Comparison of ENCODE assay signal across 1 cellular context in the genomic region with DNA sequence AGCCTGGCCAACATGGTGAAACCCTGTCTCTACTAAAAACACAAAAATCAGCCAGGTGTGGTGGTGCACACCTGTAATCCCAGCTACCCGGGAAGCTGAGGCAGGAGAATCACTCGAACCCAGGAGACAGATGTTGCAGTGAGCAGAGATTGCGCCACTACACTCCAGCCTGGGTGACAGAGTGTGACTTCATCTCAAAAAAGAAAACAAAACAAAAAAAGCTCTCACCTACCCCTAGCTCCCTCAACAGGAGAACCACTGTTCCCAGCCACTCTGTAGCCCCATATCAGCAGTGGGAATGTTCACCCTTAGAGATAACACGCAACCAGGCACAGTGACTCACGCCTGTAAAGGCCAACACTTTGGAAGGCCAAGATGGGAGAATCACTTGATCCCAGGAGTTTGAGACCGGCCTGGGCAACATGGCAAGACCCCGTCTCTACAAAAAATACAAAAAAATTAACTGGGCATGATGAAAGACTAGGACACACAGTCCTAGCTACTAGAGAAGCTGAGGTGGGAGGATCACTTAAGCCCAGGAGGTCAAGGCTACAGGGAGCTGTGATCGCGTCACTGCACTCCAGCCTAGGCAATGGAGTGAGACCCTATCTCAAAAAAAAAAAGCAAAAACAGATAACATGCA.
TF ChIP-seq lines count a peak whose summit lies in the region.

No MANE protein-coding gene starts in this region.

TF ChIP-seq in K562, 482 proteins besides CTCF, POLR2A, EP300 and RAD21 (continues in another document):
- TF ChIP-seq TCF3 (CRISPR knock-in tag; IDR thresholded peaks at IDR 0.05), result peak; percentile 52
- peak in 1 of 2 experiments; percentile 70; a peak in 2 of 4 replicates for TF ChIP-seq HDAC1 (IDR thresholded peaks at IDR 0.05)
- TF ChIP-seq TARDBP (IDR thresholded peaks at IDR 0.05), result no peak
- TF ChIP-seq MYNN (IDR thresholded peaks at IDR 0.05), result peak; percentile 51; the same call in 1 of the 2 replicates
- TF ChIP-seq MYNN (CRISPR knock-in tag; IDR thresholded peaks at IDR 0.05), result no peak
- TF ChIP-seq L3MBTL2 (IDR thresholded peaks at IDR 0.05), result peak; percentile 12; the same call in 1 of the 2 replicates
- TF ChIP-seq, protein P1, sequence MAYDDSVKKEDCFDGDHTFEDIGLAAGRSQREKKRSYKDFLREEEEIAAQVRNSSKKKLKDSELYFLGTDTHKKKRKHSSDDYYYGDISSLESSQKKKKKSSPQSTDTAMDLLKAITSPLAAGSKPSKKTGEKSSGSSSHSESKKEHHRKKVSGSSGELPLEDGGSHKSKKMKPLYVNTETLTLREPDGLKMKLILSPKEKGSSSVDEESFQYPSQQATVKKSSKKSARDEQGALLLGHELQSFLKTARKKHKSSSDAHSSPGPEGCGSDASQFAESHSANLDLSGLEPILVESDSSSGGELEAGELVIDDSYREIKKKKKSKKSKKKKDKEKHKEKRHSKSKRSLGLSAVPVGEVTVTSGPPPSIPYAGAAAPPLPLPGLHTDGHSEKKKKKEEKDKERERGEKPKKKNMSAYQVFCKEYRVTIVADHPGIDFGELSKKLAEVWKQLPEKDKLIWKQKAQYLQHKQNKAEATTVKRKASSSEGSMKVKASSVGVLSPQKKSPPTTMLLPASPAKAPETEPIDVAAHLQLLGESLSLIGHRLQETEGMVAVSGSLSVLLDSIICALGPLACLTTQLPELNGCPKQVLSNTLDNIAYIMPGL (CRISPR knock-in tag; IDR thresholded peaks at IDR 0.05), result no peak
- 0 out of 2 replicates have a peak, but pooled peaks have one; percentile 33 for TF ChIP-seq SMAD4 (CRISPR knock-in tag; conservative IDR thresholded peaks at IDR 0.05)
- TF ChIP-seq RB1 (IDR thresholded peaks at IDR 0.05; ENCODE audit: low read depth), result no peak
- peak; percentile 95 for TF ChIP-seq CEBPB (tag; IDR thresholded peaks at IDR 0.05)
- TF ChIP-seq HLTF (IDR thresholded peaks at IDR 0.05), result peak; percentile 14; the same call in 1 of the 2 replicates
- TF ChIP-seq RCOR1 (IDR thresholded peaks at IDR 0.05; ENCODE audit: borderline replicate concordance in 1 of 2, low read depth in 2 of 2, low read length in 2 of 2), result peak in 1 of 2 experiments; percentile 47; a peak in 2 of 4 replicates
- TF ChIP-seq ATF1 (CRISPR knock-in tag; IDR thresholded peaks at IDR 0.05), result no peak
- TF ChIP-seq ATF1 (tag; IDR thresholded peaks at IDR 0.05), result peak; percentile 67
- TF ChIP-seq ZNF24 (IDR thresholded peaks at IDR 0.05), result 0 out of 2 replicates have a peak, but pooled peaks have one; percentile 24
- no peak for TF ChIP-seq ZNF311 (CRISPR knock-in tag; IDR thresholded peaks at IDR 0.05)
- peak; percentile 55; the same call in 1 of the 2 replicates for TF ChIP-seq SMARCC2 (IDR thresholded peaks at IDR 0.05; ENCODE audit: low read depth)
- peak; percentile 89 for TF ChIP-seq ARID1B (IDR thresholded peaks at IDR 0.05)
- TF ChIP-seq CTBP1 (IDR thresholded peaks at IDR 0.05; ENCODE audit: borderline replicate concordance), result peak; percentile 66; the same call in 1 of the 2 replicates
- TF ChIP-seq ZNF121 (CRISPR knock-in tag; conservative IDR thresholded peaks at IDR 0.05), result peak; percentile 71
- 0 out of 4 replicates have a peak, but pooled peaks of 1 of the 2 experiments have one; percentile 39 for TF ChIP-seq KDM1A (IDR thresholded peaks at IDR 0.05)
- TF ChIP-seq ZNF384 (IDR thresholded peaks at IDR 0.05; ENCODE audit: low read depth, low read length), result 0 out of 2 replicates have a peak, but pooled peaks have one; percentile 9
- peak; percentile 85 for TF ChIP-seq JUN (IDR thresholded peaks at IDR 0.05; ENCODE audit: borderline replicate concordance, low read depth, low read length)
- 0 out of 2 replicates have a peak, but pooled peaks have one; percentile 41 for TF ChIP-seq JUN (CRISPR knock-in tag; IDR thresholded peaks at IDR 0.05; ENCODE audit: borderline replicate concordance)
- TF ChIP-seq TRIM24 (IDR thresholded peaks at IDR 0.05), result peak; percentile 26 to 58; a peak in 3 of 4 replicates
- TF ChIP-seq EHMT2 (IDR thresholded peaks at IDR 0.05), result peak; percentile 46; the same call in 1 of the 2 replicates
- TF ChIP-seq, protein P2, sequence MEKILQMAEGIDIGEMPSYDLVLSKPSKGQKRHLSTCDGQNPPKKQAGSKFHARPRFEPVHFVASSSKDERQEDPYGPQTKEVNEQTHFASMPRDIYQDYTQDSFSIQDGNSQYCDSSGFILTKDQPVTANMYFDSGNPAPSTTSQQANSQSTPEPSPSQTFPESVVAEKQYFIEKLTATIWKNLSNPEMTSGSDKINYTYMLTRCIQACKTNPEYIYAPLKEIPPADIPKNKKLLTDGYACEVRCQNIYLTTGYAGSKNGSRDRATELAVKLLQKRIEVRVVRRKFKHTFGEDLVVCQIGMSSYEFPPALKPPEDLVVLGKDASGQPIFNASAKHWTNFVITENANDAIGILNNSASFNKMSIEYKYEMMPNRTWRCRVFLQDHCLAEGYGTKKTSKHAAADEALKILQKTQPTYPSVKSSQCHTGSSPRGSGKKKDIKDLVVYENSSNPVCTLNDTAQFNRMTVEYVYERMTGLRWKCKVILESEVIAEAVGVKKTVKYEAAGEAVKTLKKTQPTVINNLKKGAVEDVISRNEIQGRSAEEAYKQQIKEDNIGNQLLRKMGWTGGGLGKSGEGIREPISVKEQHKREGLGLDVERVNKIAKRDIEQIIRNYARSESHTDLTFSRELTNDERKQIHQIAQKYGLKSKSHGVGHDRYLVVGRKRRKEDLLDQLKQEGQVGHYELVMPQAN (IDR thresholded peaks at IDR 0.05; ENCODE audit: borderline replicate concordance), result 0 out of 2 replicates have a peak, but pooled peaks have one; percentile 10
- TF ChIP-seq, protein P3, sequence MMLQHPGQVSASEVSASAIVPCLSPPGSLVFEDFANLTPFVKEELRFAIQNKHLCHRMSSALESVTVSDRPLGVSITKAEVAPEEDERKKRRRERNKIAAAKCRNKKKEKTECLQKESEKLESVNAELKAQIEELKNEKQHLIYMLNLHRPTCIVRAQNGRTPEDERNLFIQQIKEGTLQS (IDR thresholded peaks at IDR 0.05), result peak; percentile 86
- TF ChIP-seq, protein P3 (CRISPR knock-in tag; conservative IDR thresholded peaks at IDR 0.05), result no peak
- TF ChIP-seq ATF7 (IDR thresholded peaks at IDR 0.05), result peak; percentile 79
- TF ChIP-seq, protein P4, sequence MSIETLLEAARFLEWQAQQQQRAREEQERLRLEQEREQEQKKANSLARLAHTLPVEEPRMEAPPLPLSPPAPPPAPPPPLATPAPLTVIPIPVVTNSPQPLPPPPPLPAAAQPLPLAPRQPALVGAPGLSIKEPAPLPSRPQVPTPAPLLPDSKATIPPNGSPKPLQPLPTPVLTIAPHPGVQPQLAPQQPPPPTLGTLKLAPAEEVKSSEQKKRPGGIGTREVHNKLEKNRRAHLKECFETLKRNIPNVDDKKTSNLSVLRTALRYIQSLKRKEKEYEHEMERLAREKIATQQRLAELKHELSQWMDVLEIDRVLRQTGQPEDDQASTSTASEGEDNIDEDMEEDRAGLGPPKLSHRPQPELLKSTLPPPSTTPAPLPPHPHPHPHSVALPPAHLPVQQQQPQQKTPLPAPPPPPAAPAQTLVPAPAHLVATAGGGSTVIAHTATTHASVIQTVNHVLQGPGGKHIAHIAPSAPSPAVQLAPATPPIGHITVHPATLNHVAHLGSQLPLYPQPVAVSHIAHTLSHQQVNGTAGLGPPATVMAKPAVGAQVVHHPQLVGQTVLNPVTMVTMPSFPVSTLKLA (conservative IDR thresholded peaks at IDR 0.05), result 0 out of 4 replicates have a peak, but pooled peaks of 1 of the 2 experiments have one; percentile 29
- TF ChIP-seq BCOR (IDR thresholded peaks at IDR 0.05), result peak; percentile 51; the same call in 1 of the 2 replicates
- peak; percentile 77 for TF ChIP-seq HDAC2 (IDR thresholded peaks at IDR 0.05)
- TF ChIP-seq SMARCE1 (IDR thresholded peaks at IDR 0.05), result peak; percentile 89
- no peak for TF ChIP-seq SAP30 (IDR thresholded peaks at IDR 0.05; ENCODE audit: borderline replicate concordance, insufficient read depth, low read depth, low read length, poor library complexity, severe bottlenecking)
- TF ChIP-seq, protein P5, sequence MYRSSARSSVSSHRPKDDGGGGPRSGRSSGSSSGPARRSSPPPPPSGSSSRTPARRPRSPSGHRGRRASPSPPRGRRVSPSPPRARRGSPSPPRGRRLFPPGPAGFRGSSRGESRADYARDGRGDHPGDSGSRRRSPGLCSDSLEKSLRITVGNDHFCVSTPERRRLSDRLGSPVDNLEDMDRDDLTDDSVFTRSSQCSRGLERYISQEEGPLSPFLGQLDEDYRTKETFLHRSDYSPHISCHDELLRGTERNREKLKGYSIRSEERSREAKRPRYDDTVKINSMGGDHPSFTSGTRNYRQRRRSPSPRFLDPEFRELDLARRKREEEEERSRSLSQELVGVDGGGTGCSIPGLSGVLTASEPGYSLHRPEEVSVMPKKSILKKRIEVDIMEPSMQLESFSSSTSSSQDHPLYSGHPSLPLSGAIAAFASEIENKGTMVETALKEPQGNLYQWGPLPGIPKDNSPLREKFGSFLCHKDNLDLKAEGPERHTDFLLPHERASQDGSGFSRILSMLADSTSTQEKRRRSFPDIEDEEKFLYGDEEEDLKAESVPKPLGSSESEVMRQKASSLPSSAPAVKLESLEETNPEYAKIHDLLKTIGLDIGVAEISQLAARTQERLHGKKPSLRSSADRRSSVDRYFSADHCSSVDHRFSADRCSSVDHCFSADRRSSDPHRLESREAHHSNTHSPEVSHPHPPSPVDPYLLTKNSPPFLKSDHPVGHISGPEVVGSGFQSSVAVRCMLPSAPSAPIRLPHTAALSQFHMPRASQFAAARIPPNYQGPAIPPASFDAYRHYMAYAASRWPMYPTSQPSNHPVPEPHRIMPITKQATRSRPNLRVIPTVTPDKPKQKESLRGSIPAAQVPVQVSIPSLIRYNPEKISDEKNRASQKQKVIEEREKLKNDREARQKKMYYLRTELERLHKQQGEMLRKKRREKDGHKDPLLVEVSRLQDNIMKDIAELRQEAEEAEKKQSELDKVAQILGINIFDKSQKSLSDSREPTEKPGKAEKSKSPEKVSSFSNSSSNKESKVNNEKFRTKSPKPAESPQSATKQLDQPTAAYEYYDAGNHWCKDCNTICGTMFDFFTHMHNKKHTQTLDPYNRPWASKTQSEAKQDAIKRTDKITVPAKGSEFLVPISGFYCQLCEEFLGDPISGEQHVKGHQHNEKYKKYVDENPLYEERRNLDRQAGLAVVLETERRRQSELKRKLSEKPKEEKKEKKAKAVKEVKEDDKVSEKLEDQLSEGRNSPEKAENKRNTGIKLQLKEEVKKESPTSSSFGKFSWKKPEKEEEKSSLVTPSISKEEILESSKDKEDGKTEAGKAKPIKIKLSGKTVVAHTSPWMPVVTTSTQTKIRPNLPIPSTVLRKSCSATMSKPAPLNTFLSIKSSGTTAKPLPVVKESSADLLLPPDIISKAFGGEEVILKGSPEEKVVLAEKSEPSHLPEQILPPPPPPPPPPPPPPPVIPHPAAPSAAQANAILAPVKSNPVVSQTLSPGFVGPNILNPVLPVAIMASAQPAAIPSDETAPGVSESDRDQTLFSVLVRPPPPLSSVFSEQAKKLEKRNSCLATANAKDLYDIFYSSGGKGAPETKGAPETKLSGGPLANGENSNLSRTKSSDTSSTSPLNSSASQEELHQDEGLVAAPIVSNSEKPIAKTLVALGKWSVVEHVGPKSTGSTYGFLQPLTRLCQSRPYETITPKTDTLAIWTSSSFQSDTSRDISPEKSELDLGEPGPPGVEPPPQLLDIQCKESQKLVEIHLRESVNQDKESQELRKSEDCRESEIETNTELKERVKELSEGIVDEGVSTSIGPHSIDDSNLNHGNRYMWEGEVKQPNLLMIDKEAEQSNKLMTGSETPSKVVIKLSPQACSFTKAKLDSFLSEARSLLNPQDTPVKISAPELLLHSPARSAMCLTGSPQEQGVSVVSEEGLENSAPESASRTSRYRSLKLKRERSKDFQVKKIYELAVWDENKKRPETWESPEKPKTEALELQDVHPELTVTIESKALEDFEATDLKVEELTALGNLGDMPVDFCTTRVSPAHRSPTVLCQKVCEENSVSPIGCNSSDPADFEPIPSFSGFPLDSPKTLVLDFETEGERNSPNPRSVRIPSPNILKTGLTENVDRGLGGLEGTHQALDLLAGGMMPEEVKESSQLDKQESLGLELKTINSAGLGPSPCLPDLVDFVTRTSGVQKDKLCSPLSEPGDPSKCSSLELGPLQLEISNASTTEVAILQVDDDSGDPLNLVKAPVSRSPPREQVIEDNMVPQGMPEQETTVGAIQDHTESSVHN (IDR thresholded peaks at IDR 0.05; ENCODE audit: borderline replicate concordance in 1 of 2, low read depth in 1 of 2), result peak in 1 of 2 experiments; percentile 49; a peak in 1 of 4 replicates
- no peak for TF ChIP-seq ZBTB7A (IDR thresholded peaks at IDR 0.05; ENCODE audit: borderline replicate concordance, control insufficient read depth, low read depth, low read length)
- no peak for TF ChIP-seq JUNB (CRISPR knock-in tag; conservative IDR thresholded peaks at IDR 0.05)
- TF ChIP-seq CBFA2T3 (IDR thresholded peaks at IDR 0.05), result peak; percentile 62; the same call in 1 of the 2 replicates
- TF ChIP-seq, protein P6, sequence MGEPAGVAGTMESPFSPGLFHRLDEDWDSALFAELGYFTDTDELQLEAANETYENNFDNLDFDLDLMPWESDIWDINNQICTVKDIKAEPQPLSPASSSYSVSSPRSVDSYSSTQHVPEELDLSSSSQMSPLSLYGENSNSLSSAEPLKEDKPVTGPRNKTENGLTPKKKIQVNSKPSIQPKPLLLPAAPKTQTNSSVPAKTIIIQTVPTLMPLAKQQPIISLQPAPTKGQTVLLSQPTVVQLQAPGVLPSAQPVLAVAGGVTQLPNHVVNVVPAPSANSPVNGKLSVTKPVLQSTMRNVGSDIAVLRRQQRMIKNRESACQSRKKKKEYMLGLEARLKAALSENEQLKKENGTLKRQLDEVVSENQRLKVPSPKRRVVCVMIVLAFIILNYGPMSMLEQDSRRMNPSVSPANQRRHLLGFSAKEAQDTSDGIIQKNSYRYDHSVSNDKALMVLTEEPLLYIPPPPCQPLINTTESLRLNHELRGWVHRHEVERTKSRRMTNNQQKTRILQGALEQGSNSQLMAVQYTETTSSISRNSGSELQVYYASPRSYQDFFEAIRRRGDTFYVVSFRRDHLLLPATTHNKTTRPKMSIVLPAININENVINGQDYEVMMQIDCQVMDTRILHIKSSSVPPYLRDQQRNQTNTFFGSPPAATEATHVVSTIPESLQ (CRISPR knock-in tag; IDR thresholded peaks at IDR 0.05), result 0 out of 2 replicates have a peak, but pooled peaks have one; percentile 59
- TF ChIP-seq, protein P7, sequence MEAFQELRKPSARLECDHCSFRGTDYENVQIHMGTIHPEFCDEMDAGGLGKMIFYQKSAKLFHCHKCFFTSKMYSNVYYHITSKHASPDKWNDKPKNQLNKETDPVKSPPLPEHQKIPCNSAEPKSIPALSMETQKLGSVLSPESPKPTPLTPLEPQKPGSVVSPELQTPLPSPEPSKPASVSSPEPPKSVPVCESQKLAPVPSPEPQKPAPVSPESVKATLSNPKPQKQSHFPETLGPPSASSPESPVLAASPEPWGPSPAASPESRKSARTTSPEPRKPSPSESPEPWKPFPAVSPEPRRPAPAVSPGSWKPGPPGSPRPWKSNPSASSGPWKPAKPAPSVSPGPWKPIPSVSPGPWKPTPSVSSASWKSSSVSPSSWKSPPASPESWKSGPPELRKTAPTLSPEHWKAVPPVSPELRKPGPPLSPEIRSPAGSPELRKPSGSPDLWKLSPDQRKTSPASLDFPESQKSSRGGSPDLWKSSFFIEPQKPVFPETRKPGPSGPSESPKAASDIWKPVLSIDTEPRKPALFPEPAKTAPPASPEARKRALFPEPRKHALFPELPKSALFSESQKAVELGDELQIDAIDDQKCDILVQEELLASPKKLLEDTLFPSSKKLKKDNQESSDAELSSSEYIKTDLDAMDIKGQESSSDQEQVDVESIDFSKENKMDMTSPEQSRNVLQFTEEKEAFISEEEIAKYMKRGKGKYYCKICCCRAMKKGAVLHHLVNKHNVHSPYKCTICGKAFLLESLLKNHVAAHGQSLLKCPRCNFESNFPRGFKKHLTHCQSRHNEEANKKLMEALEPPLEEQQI (IDR thresholded peaks at IDR 0.05), result no peak
- peak; percentile 70 for TF ChIP-seq ADNP (tag; IDR thresholded peaks at IDR 0.05)
